2 cellular contexts compared by ENCODE assay signal in genomic region chr2:241639385-241639784, GRCh38.
TF ChIP-seq lines count a peak whose summit lies in the region.

No MANE protein-coding gene starts in this region.

TF ChIP-seq in HEK293, 187 proteins besides CTCF, POLR2A, EP300 and RAD21:
- no peak for TF ChIP-seq ZNF571 (tag by site-specific recombination; IDR thresholded peaks at IDR 0.05)
- TF ChIP-seq SETDB1 (IDR thresholded peaks at IDR 0.05; ENCODE audit: insufficient read length, low read length): peak; percentile 84
- TF ChIP-seq REPIN1 (tag by site-specific recombination; IDR thresholded peaks at IDR 0.05; ENCODE audit: low read depth): no peak
- TF ChIP-seq TRIM28 (IDR thresholded peaks at IDR 0.05; ENCODE audit: borderline replicate concordance, low read length): peak; percentile 65; the same call in 1 of the 2 replicates
TF ChIP-seq in HEK293: peak in this region for 2.

TF ChIP-seq in K562, 482 proteins besides CTCF, POLR2A, EP300 and RAD21:
- no peak for TF ChIP-seq ZNF174 (CRISPR knock-in tag; IDR thresholded peaks at IDR 0.05)
- peak; percentile 35 for TF ChIP-seq ZFP36 (IDR thresholded peaks at IDR 0.05; ENCODE audit: low read depth, low read length, partially characterized antibody)
- TF ChIP-seq MECOM (CRISPR knock-in tag; IDR thresholded peaks at IDR 0.05): no peak
- TF ChIP-seq ZNF280A (IDR thresholded peaks at IDR 0.05; ENCODE audit: low read depth, partially characterized antibody): no peak
- peak in 1 of 2 experiments; percentile 66; a peak in 1 of 3 replicates for TF ChIP-seq CBX3 (IDR thresholded peaks at IDR 0.05; ENCODE audit: borderline replicate concordance in 1 of 2, low read length in 2 of 2)
- TF ChIP-seq ZNF347 (CRISPR knock-in tag; IDR thresholded peaks at IDR 0.05; ENCODE audit: low read depth): no peak
- TF ChIP-seq MITF (IDR thresholded peaks at IDR 0.05): no peak
- TF ChIP-seq ZNF408 (CRISPR knock-in tag; IDR thresholded peaks at IDR 0.05; ENCODE audit: low read depth): no peak
- no peak for TF ChIP-seq SMARCB1 (IDR thresholded peaks at IDR 0.05; ENCODE audit: insufficient read length, low read depth)
